In the genomic region with DNA sequence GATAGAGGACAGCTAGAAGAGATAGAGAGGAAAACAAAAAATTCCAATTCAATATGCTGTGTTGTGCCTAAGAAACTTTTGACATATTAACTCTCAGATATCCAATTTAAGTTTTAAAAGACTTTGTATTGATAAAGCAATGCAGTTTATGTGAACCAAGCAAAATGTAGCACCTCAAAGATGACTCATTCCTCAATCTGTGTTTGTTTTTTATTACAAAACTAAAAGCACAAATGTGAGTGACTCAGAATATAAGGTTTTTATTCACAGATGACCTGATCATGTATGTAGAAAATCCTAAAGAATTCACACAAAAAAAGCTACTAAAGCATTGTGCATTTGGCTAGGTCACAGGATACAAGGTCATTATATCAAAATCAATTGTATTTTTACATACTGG, we compare ENCODE assay signal across 19 cellular contexts. TPM values are rescaled to one million over a fixed set of nuclear protein-coding genes. Genes with fewer than 3 reads are reported as not detected.
DNase-seq lines count a peak whose midpoint lies in the region; TF ChIP-seq lines count a peak whose summit lies in the region.
"Had no signal": no experiment of that assay in that cellular context is flagged by ENCODE, and none has a peak within 500 bp of the region (broad histone marks: within the 10 kb centered on the region; RNA-seq: fewer than 3 reads in every experiment).

No MANE protein-coding gene starts in this region.

- H3K36me3 ChIP-seq in right atrium auricular region (no peaks in the 10 kb centered on the region), PC-9 (ENCODE audit: low read depth) (no peaks in the 10 kb centered on the region), fibroblast of lung (ENCODE audit: control insufficient read depth, insufficient read depth, low read length) (no peaks in the 10 kb centered on the region)
- H3K36me3 ChIP-seq: right lobe of liver, SJCRH30 had no signal

- H3K4me1 ChIP-seq in right atrium auricular region (peaks cover 0 to 14% of the 10 kb centered on the region in 2 donors), PC-9 (replicated peaks; ENCODE audit: insufficient read depth) (peaks cover 23% of the 10 kb centered on the region), fibroblast of lung (ENCODE audit: control insufficient read depth, extremely low read depth, insufficient read depth, low read length) (no peaks in the 10 kb centered on the region)
- H3K4me1 ChIP-seq: SJCRH30, upper lobe of right lung had no signal

- H4K20me1 ChIP-seq in PC-9 (ENCODE audit: insufficient read depth) (no peaks in the 10 kb centered on the region), fibroblast of lung (ENCODE audit: control insufficient read depth, extremely low read depth, insufficient read depth, low read length) (no peaks in the 10 kb centered on the region)

- H2AFZ ChIP-seq in PC-9 (no peak overlapping the region), fibroblast of lung (ENCODE audit: low read length) (no peak overlapping the region)

- H3K79me2 ChIP-seq in PC-9 (ENCODE audit: low read depth): no peaks in the 10 kb centered on the region
- no peaks in the 10 kb centered on the region for H3K79me2 ChIP-seq in fibroblast of lung (ENCODE audit: control insufficient read depth, insufficient read depth, low read length)

- H3F3A ChIP-seq in PC-9 (ENCODE audit: insufficient read depth, low read depth): no peaks in the 10 kb centered on the region

- H3K4me3 ChIP-seq in right atrium auricular region (no peak overlapping the region), PC-9 (no peak overlapping the region), fibroblast of lung (replicated peaks in 1 of 4; ENCODE audit: control extremely low read depth in 1 of 4, insufficient read depth in 1 of 4, low read depth in 3 of 4, low read length in 4 of 4) (no peak overlapping the region)
- H3K4me3 ChIP-seq: right lobe of liver, SJCRH30, upper lobe of right lung had no signal

- intact Hi-C loops in cardiac septum (cut with DNase I): loop anchor here (2.0 kb wide), 2 partner anchors 49 to 103 kb away; no protein-coding TSS in a partner anchor
- intact Hi-C loops in PC-9 (cut with micrococcal nuclease; ENCODE audit: unreplicated experiment): no loop called here

- POLR2A ChIA-PET in PC-9 (lab: Charles Lee; ENCODE audit: unreplicated experiment): no interaction called here

- no peaks in the 10 kb centered on the region for H3K9me2 ChIP-seq in PC-9 (ENCODE audit: insufficient read depth)

- DNase-seq in right atrium auricular region (ENCODE audit: low spot score) (no peak), cardiac septum (ENCODE audit: low spot score) (no peak), PC-9 (peak in 1 of 2 experiments; percentile 76), fibroblast of lung (ENCODE audit: low read depth in 2 of 2) (peak; percentile 5 to 54), HT-29 (ENCODE audit: low spot score) (no peak), NCI-H748 (lab: John Stamatoyannopoulos, UW; ENCODE audit: unreplicated experiment) (no peak)
- DNase-seq in effector CD4-positive, alpha-beta T cell: no peak
- DNase-seq: amniotic stem cell; KBM-7; NCI-H1048; NCI-H2081 treated with DMSO at 0.1 percent for 48 hours; NCI-H510A treated with DMSO at 0.1 percent for 48 hours; occipital lobe; right lobe of liver; SJCRH30; stimulated activated CD4-positive, alpha-beta T cell treated with anti-CD3 and anti-CD28 coated beads, Interleukin-2, amount 100 ng/mL, for 24 hours; stimulated activated naive CD8-positive, alpha-beta T cell treated with anti-CD3 and anti-CD28 coated beads, Interleukin-15, amount 100 ng/mL, for 72 hours; upper lobe of right lung had no signal

- H3K4me2 ChIP-seq in PC-9: 0 out of 2 replicates have a peak overlapping the region, but pooled peaks have one; percentile 13
- H3K4me2 ChIP-seq in fibroblast of lung (ENCODE audit: extremely low read depth, insufficient read depth, low read length): no peak overlapping the region

- H3K27ac ChIP-seq in right atrium auricular region (peak overlapping the region; percentile 77 to 79), PC-9 (peak overlapping the region; percentile 12; the same call in 1 of the 2 replicates), fibroblast of lung (ENCODE audit: insufficient read depth, low read length) (no peak overlapping the region)
- H3K27ac ChIP-seq: right lobe of liver, SJCRH30, upper lobe of right lung had no signal

- H3K27me3 ChIP-seq in right atrium auricular region: no peaks in the 10 kb centered on the region
- no peaks in the 10 kb centered on the region for H3K27me3 ChIP-seq in PC-9 (ENCODE audit: insufficient read depth, low read depth)
- H3K27me3 ChIP-seq in fibroblast of lung (ENCODE audit: control insufficient read depth, insufficient read depth, low read length): no peaks in the 10 kb centered on the region
- H3K27me3 ChIP-seq: right lobe of liver, SJCRH30, upper lobe of right lung had no signal

- BruUV-seq in PC-9 (replicated peaks; lab: Mats Ljungman, UMichigan): no TSS peak

- CTCF ChIA-PET in PC-9 (lab: Charles Lee): no interaction called here

- H3K9me3 ChIP-seq in right atrium auricular region (peaks cover 0 to 12% of the 10 kb centered on the region in 2 donors), PC-9 (ENCODE audit: insufficient read depth, low read depth) (no peaks in the 10 kb centered on the region), fibroblast of lung (ENCODE audit: control insufficient read depth, insufficient read depth, low read depth, low read length) (no peaks in the 10 kb centered on the region)
- H3K9me3 ChIP-seq: right lobe of liver, upper lobe of right lung had no signal

- no peak overlapping the region for H3K9ac ChIP-seq in fibroblast of lung (ENCODE audit: insufficient read depth, low read length)

- no peak for TF ChIP-seq CTCF in right atrium auricular region (IDR thresholded peaks at IDR 0.05)
- no peak for TF ChIP-seq CTCF in PC-9 (conservative IDR thresholded peaks at IDR 0.05)
- TF ChIP-seq CTCF in fibroblast of lung (conservative IDR thresholded peaks at IDR 0.05 in 1 of 2, IDR thresholded peaks at IDR 0.05 in 1 of 2; ENCODE audit: low read depth in 1 of 2, low read length in 2 of 2): no peak

RNA-seq across cellular contexts. Expression of gene HCLS1, which starts 11.1 kb away (rescaled TPM):
- 10 to 100 TPM in 1 of 2 donors, 1 to 10 TPM in 1; 9.6 to 26.1 TPM for total RNA-seq in right atrium auricular region
- total RNA-seq in cardiac septum: 9.4 TPM
- total RNA-seq in PC-9 (2021): 2.2 and 2.6 TPM in 2 replicates
- total RNA-seq in fibroblast of lung: 0.51 and 0.66 TPM in 2 replicates
- polyA plus RNA-seq in fibroblast of lung: 0.40 and 7.7 TPM in 2 replicates
- 0.76 and 10.6 TPM in 2 replicates for polyA plus RNA-seq in fibroblast of lung (2012)
- polyA minus RNA-seq in fibroblast of lung (ENCODE audit: low replicate concordance): 2.6 TPM in 1 of 2 replicates, not detected in the other
- total RNA-seq in HT-29 (2014; rRNA removed; shearing (Covaris generic)): 0.18 TPM in 1 of 2 replicates, not detected in the other

RNA-seq across cellular contexts. Expression of gene FBXO40, which starts 56.5 kb away (rescaled TPM):
- total RNA-seq in right atrium auricular region (100 to 1,000 TPM in 1 of 2 donors, 10 to 100 TPM in 1; 81.6 to 187 TPM), cardiac septum (147 TPM), PC-9 (2021) (not detected in 2 replicates), fibroblast of lung (not detected in 2 replicates)
- polyA plus RNA-seq in fibroblast of lung: not detected in 2 replicates
- polyA plus RNA-seq in fibroblast of lung (2012): not detected in 2 replicates
- polyA minus RNA-seq in fibroblast of lung (ENCODE audit: low replicate concordance): not detected in 2 replicates
- not detected in 2 replicates for total RNA-seq in HT-29 (2014; rRNA removed; shearing (Covaris generic))
- total RNA-seq: frontal cortex had no signal

Comparison
In these comparisons a context has a peak if more than half of its experiments do, and no peak if none do; other contexts are left out.
1. DNase-seq: peak in fibroblast of lung (2 of 2); none in right atrium auricular region (single experiment), cardiac septum (single experiment), HT-29 (single experiment), NCI-H748 (single experiment) and effector CD4-positive, alpha-beta T cell (single experiment).
2. RNA of gene FBXO40, which starts 56.5 kb away (total RNA-seq): 81.6 to 187 TPM in right atrium auricular region and 147 TPM in cardiac septum (single experiment); not detected in PC-9, not detected in fibroblast of lung and not detected in HT-29; every median in the first group is over 10 times any median in the second.